ENCODE assay signal across 11 cellular contexts in genomic region chr5:17223375-17224185, GRCh38. TPM values are rescaled to one million over a fixed set of nuclear protein-coding genes. Genes with fewer than 3 reads are reported as not detected.
A peak's percentile ranks its signal among the peaks of the same experiment; 100 is the strongest.
DNase-seq lines count a peak whose midpoint lies in the region; ATAC-seq, FAIRE-seq and TF ChIP-seq lines count a peak whose summit lies in the region.
"Had no signal": no experiment of that assay in that cellular context is flagged by ENCODE, and none has a peak within 500 bp of the region (broad histone marks: within the 10 kb centered on the region; RNA-seq: fewer than 3 reads in every experiment).

No MANE protein-coding gene starts in this region.

- H4K91ac ChIP-seq in H1 (replicated peaks; ENCODE audit: insufficient read length, low read length): no peak overlapping the region

- TF ChIP-seq EP300 in H1 (IDR thresholded peaks at IDR 0.05; ENCODE audit: borderline replicate concordance in 1 of 2, low read depth in 2 of 2, low read length in 2 of 2): no peak

- H3K27me3 ChIP-seq in H1 (replicated peaks in 1 of 4; ENCODE audit: control insufficient read depth in 3 of 4, extremely low read depth in 1 of 4, insufficient read depth in 3 of 4, low read length in 3 of 4): no peaks in the 10 kb centered on the region

- no peak overlapping the region for H3K14ac ChIP-seq in H1 (ENCODE audit: insufficient read length)

- peaks cover 2 to 24% (median 13%) of the 10 kb centered on the region in 4 experiments for H3K4me1 ChIP-seq in H1 (replicated peaks in 1 of 4; ENCODE audit: control insufficient read depth in 3 of 4, insufficient read depth in 4 of 4, low read length in 3 of 4)

- peak overlapping the region; percentile 10 to 55; a peak in 3 of 4 replicates for H3K4me2 ChIP-seq in H1 (ENCODE audit: insufficient read depth in 1 of 2, low read depth in 2 of 2, low read length in 2 of 2)

- H3K79me1 ChIP-seq in H1 (ENCODE audit: low read depth, low read length): peaks cover 5% of the 10 kb centered on the region; the same call in 1 of the 2 replicates

- WGBS in H1 (ENCODE audit: extremely low coverage in 1 of 2, insufficient coverage in 1 of 2, insufficient read length in 1 of 2, insufficient replicate concordance in 2 of 2, low coverage in 1 of 2, low lambda C conversion rate in 2 of 2, missing lambda C conversion rate in 1 of 2), 2 experiments: 62% methylated on average over 5 of the region's 5 CpGs; no CpG with 5 or more reads in 1 of the 2 experiments

- DNase-seq in ELF-1 (ENCODE audit: low read depth, low spot score) (peak; percentile 50), H1 (ENCODE audit: low read depth in 1 of 2, low spot score in 2 of 2) (no peak), NCI-H2227 (lab: John Stamatoyannopoulos, UW; ENCODE audit: unreplicated experiment) (no peak), caudate nucleus (lab: John Stamatoyannopoulos, UW) (no peak), DMS79 treated with DMSO at 0.1 percent for 48 hours (lab: John Stamatoyannopoulos, UW) (no peak), NCI-H187 (lab: John Stamatoyannopoulos, UW) (no peak)
- DNase-seq: activated CD4-positive, CD25-positive, alpha-beta regulatory T cell; OCI-M1 had no signal

- peaks cover 5% of the 10 kb centered on the region; the same call in 1 of the 2 replicates for H3K23me2 ChIP-seq in H1 (ENCODE audit: low read depth, low read length)

- POLR2A ChIA-PET in H1 (lab: Charles Lee; ENCODE audit: partially characterized antibody): interaction anchor here (0.6 kb wide), 1 partner anchor 923 kb away, joined by 3 read pairs; no protein-coding TSS in a partner anchor

- peak overlapping the region in 1 of 4 experiments; percentile 16; a peak in 1 of 8 replicates for H3K4me3 ChIP-seq in H1 (ENCODE audit: extremely low read depth in 1 of 4, insufficient read depth in 2 of 4, low read depth in 3 of 4, low read length in 4 of 4)
- H3K4me3 ChIP-seq: K562 had no signal

- no peak overlapping the region; the same call in 1 of the 2 replicates for H2BK12ac ChIP-seq in H1 (ENCODE audit: low read depth, low read length)

- H3K4ac ChIP-seq in H1 (replicated peaks; ENCODE audit: insufficient read length, low read depth, low read length): no peak overlapping the region

- H2AFZ ChIP-seq in H1 (ENCODE audit: low read length): no peak overlapping the region

- H3K9me3 ChIP-seq in H1 (ENCODE audit: insufficient read depth in 2 of 2, low read depth in 1 of 2, low read length in 1 of 2): no peaks in the 10 kb centered on the region

- TF ChIP-seq POLR2A in H1 (IDR thresholded peaks at IDR 0.05; ENCODE audit: control extremely low read depth in 1 of 2, low read depth in 2 of 2, low read length in 2 of 2): no peak

- H4K5ac ChIP-seq in H1 (ENCODE audit: insufficient read length, low read depth, low read length): no peak overlapping the region

- H2BK20ac ChIP-seq in H1 (ENCODE audit: low read length): no peak overlapping the region

- H2BK120ac ChIP-seq in H1 (replicated peaks; ENCODE audit: low read depth, low read length): no peak overlapping the region

- H3K56ac ChIP-seq in H1 (replicated peaks; ENCODE audit: insufficient read length, low read depth, low read length): no peak overlapping the region

- no peak overlapping the region for H2AK5ac ChIP-seq in H1 (ENCODE audit: low read depth, low read length)

- peak; percentile 34 for ATAC-seq in GM21423 (IDR thresholded peaks at IDR 0.05; ENCODE audit: unreplicated experiment)
- peak; percentile 29 for ATAC-seq in HG03108 (IDR thresholded peaks at IDR 0.05; ENCODE audit: unreplicated experiment)
- ATAC-seq: K562 had no signal

- H3K27ac ChIP-seq in H1 (ENCODE audit: low read depth, low read length) (no peak overlapping the region), caudate nucleus (ENCODE audit: low read depth, low read length) (no peak overlapping the region)

- H2BK15ac ChIP-seq in H1 (ENCODE audit: low read length): no peak overlapping the region

- peaks cover 0 to 8% (median 0%) of the 10 kb centered on the region in 4 experiments; a peak in 2 of 8 replicates for H3K36me3 ChIP-seq in H1 (ENCODE audit: control insufficient read depth in 2 of 4, insufficient read depth in 4 of 4, low read length in 3 of 4)

- CTCF ChIA-PET in H1 (lab: Charles Lee; ENCODE audit: partially characterized antibody): interaction anchor here (0.6 kb wide), 2 partner anchors 20 to 49 kb away, joined by 3 to 6 read pairs; no protein-coding TSS in a partner anchor

- no peak overlapping the region for H3K23ac ChIP-seq in H1 (ENCODE audit: insufficient read length)

- peaks cover 24 to 93% of the 10 kb centered on the region in 2 experiments for H3K79me2 ChIP-seq in H1 (ENCODE audit: control insufficient read depth in 1 of 2, insufficient read depth in 2 of 2, low read length in 2 of 2)

- H4K8ac ChIP-seq in H1 (ENCODE audit: extremely low read depth, insufficient read depth, low read length): no peak overlapping the region

- H4K20me1 ChIP-seq in H1 (replicated peaks in 1 of 2; ENCODE audit: control insufficient read depth in 1 of 2, insufficient read depth in 2 of 2, low read length in 2 of 2): peaks cover 16 to 31% of the 10 kb centered on the region in 2 experiments

- no peak for TF ChIP-seq RAD21 in H1 (IDR thresholded peaks at IDR 0.05 in 1 of 2, conservative IDR thresholded peaks at IDR 0.05 in 1 of 2; ENCODE audit: low read depth in 2 of 2, low read length in 2 of 2)

- no peak overlapping the region for H3K9ac ChIP-seq in H1 (replicated peaks in 1 of 4; ENCODE audit: extremely low read depth in 1 of 4, low read depth in 3 of 4, low read length in 3 of 4)

- H3K18ac ChIP-seq in H1 (ENCODE audit: extremely low read depth, low read length): no peak overlapping the region

- peak; percentile 13 for FAIRE-seq in H1 (lab: Jason Lieb, UNC)
- FAIRE-seq: K562 had no signal

- no peak overlapping the region for H2BK5ac ChIP-seq in H1 (ENCODE audit: low read depth, low read length)

- no peak for TF ChIP-seq CTCF in H1 (IDR thresholded peaks at IDR 0.05; ENCODE audit: control extremely low read depth in 1 of 3, insufficient read depth in 1 of 3, low read depth in 1 of 3, low read length in 3 of 3)

TF ChIP-seq in H1, 55 proteins besides CTCF, POLR2A, EP300 and RAD21:
- TF ChIP-seq JUN (IDR thresholded peaks at IDR 0.05; ENCODE audit: low read depth, low read length): no peak
- 0 out of 4 replicates have a peak, but pooled peaks of 1 of the 2 experiments have one; percentile 34 for TF ChIP-seq SIN3A (conservative IDR thresholded peaks at IDR 0.05 in 1 of 2, IDR thresholded peaks at IDR 0.05 in 1 of 2; ENCODE audit: low read depth in 1 of 2, low read length in 2 of 2)

RNA-seq across cellular contexts. Expression of gene BASP1, which starts 6.1 kb away (rescaled TPM):
- total RNA-seq in H1 (2021; fragmentation: NEBNext Ultra II Directional; extraction: Animal tissue kit (Norgen Biotek cat#: 25700)): 95.2 and 97.7 TPM in 2 replicates
- 66.2 and 104 TPM in 2 replicates for polyA plus RNA-seq in H1 (2011; rRNA removed)
- polyA plus RNA-seq in H1 (2011; cell fraction: cytosol; rRNA removed): 91.7 TPM
- polyA plus RNA-seq in H1 (2011; cell fraction: nucleus; rRNA removed): 24.6 TPM
- 70.7 to 85.8 TPM (median 73.4 TPM) in 4 replicates for polyA plus RNA-seq in H1 (2012, experiment 1 of 2)
- 56.0 TPM for polyA plus RNA-seq in H1 (2012, experiment 2 of 2)
- 163 TPM for polyA plus RNA-seq in H1 (2013, experiment 1 of 2)
- polyA plus RNA-seq in H1 (2013, experiment 2 of 2): 165 TPM
- 11.9 and 14.6 TPM in 2 replicates for polyA minus RNA-seq in H1 (2011; rRNA and poly(A)+ RNA removed)
- 30.3 TPM for polyA minus RNA-seq in H1 (2011; cell fraction: cytosol; rRNA and poly(A)+ RNA removed)
- polyA minus RNA-seq in H1 (2011; cell fraction: nucleus; rRNA and poly(A)+ RNA removed): 21.8 TPM
- polyA plus RNA-seq: K562 had no signal
